10 cellular contexts compared by ENCODE assay signal in the genomic region with DNA sequence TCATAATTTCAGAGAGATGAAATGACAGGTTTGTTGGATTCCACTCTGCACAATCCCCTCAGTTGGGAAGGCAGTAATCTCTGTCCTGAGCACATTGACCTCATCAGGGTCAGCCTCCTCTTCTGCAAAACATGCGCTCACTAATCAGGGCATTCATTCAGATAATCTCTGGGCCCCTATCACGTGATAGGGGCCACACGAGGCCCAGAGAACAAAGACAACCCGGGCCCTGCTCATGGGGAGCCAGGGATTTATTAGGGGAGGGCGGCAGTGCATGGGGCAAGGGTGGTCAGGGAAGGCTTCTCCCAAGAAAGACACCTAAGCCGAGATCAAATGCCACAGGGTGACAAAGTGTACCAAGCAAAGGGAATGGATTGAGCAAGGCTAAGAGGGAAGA. TPM values are rescaled to one million over a fixed set of nuclear protein-coding genes. Genes with fewer than 3 reads are reported as not detected.
DNase-seq lines count a peak whose midpoint lies in the region; ATAC-seq and TF ChIP-seq lines count a peak whose summit lies in the region.
"Had no signal": no experiment of that assay in that cellular context is flagged by ENCODE, and none has a peak within 500 bp of the region (broad histone marks: within the 10 kb centered on the region; RNA-seq: fewer than 3 reads in every experiment).

No MANE protein-coding gene starts in this region.

- peak overlapping the region; percentile 96; the same call in 1 of the 2 replicates for H3K4me3 ChIP-seq in iPS-20b (ENCODE audit: low read length)

- CTCF ChIA-PET in activated CD4-positive, alpha-beta T cell treated with anti-CD3 and anti-CD28 coated beads for 36 hours (lab: Charles Lee) = interaction anchor here (0.7 to 1.0 kb wide), 3 partner anchors 15 to 74 kb away, joined by 3 to 4 read pairs (median 3); a partner anchor contains a TSS

- intact Hi-C loops in activated CD4-positive, alpha-beta T cell treated with anti-CD3 and anti-CD28 coated beads for 36 hours (cut with DNase I, micrococcal nuclease) = loop anchor here (2.0 to 5.0 kb wide), 5 partner anchors 56 to 879 kb away; a partner anchor contains a TSS

- peaks cover 7% of the 10 kb centered on the region for H3K4me1 ChIP-seq in iPS-20b (ENCODE audit: insufficient read depth, low read length)

- no peaks in the 10 kb centered on the region for H3K27me3 Mint-ChIP-seq in activated CD4-positive, alpha-beta T cell treated with anti-CD3 and anti-CD28 coated beads for 36 hours
- no peaks in the 10 kb centered on the region for H3K27me3 Mint-ChIP-seq in stimulated activated naive CD8-positive, alpha-beta T cell treated with anti-CD3 and anti-CD28 coated beads, Interleukin-15, amount 100 ng/mL, for 72 hours

- POLR2A ChIA-PET in activated CD4-positive, alpha-beta T cell treated with anti-CD3 and anti-CD28 coated beads for 36 hours (lab: Charles Lee) = interaction anchor here (1.0 to 3.3 kb wide), 4 partner anchors 16 to 320 kb away, joined by 4 to 19 read pairs (median 10); a partner anchor contains a TSS

- H3K27ac Mint-ChIP-seq in activated CD4-positive, alpha-beta T cell treated with anti-CD3 and anti-CD28 coated beads for 36 hours = peak overlapping the region; percentile 97
- peak overlapping the region; percentile 93 to 98 for H3K27ac Mint-ChIP-seq in activated naive CD4-positive, alpha-beta T cell treated with anti-CD3 and anti-CD28 coated beads, Interleukin-2, amount 50 U/mL, for 72 hours
- peak overlapping the region; percentile 86 to 96 for H3K27ac Mint-ChIP-seq in stimulated activated naive CD8-positive, alpha-beta T cell treated with anti-CD3 and anti-CD28 coated beads, Interleukin-15, amount 100 ng/mL, for 72 hours

- TF ChIP-seq CTCF in GM20000 (IDR thresholded peaks at IDR 0.05; ENCODE audit: extremely low read depth, missing control alignments) = no peak

- H3K9me3 Mint-ChIP-seq in activated CD4-positive, alpha-beta T cell treated with anti-CD3 and anti-CD28 coated beads for 36 hours (ENCODE audit: low read depth) = no peaks in the 10 kb centered on the region
- H3K9me3 Mint-ChIP-seq in activated naive CD4-positive, alpha-beta T cell treated with anti-CD3 and anti-CD28 coated beads, Interleukin-2, amount 50 U/mL, for 72 hours = no peaks in the 10 kb centered on the region
- no peaks in the 10 kb centered on the region for H3K9me3 Mint-ChIP-seq in stimulated activated naive CD8-positive, alpha-beta T cell treated with anti-CD3 and anti-CD28 coated beads, Interleukin-15, amount 100 ng/mL, for 72 hours

- no peaks in the 10 kb centered on the region for H3K27me3 ChIP-seq in iPS-20b (ENCODE audit: insufficient read depth, low read length)

- H3K9me3 ChIP-seq in iPS-20b (ENCODE audit: insufficient read depth, low read depth, low read length) = no peaks in the 10 kb centered on the region

- peaks cover 63% of the 10 kb centered on the region for H3K4me1 Mint-ChIP-seq in activated CD4-positive, alpha-beta T cell treated with anti-CD3 and anti-CD28 coated beads for 36 hours
- H3K4me1 Mint-ChIP-seq in stimulated activated naive CD8-positive, alpha-beta T cell treated with anti-CD3 and anti-CD28 coated beads, Interleukin-15, amount 100 ng/mL, for 72 hours = peaks cover 77% of the 10 kb centered on the region

- no peak for DNase-seq in activated CD4-positive, alpha-beta T cell treated with anti-CD3 and anti-CD28 coated beads for 36 hours
- DNase-seq in activated CD4-positive, alpha-beta T cell treated with anti-CD3 and anti-CD28 coated beads, Interleukin-2, amount 50 U/mL, for 4 hours = no peak
- no peak for DNase-seq in activated naive CD4-positive, alpha-beta T cell treated with anti-CD3 and anti-CD28 coated beads, Interleukin-2, amount 50 U/mL, for 72 hours (ENCODE audit: low spot score in 2 of 2)
- no peak for DNase-seq in stimulated activated naive CD8-positive, alpha-beta T cell treated with anti-CD3 and anti-CD28 coated beads, Interleukin-15, amount 100 ng/mL, for 72 hours
- DNase-seq in iPS-NIHi7 (ENCODE audit: extremely low spot score) = no peak
- no peak for DNase-seq in DMS53 treated with DMSO at 0.1 percent for 48 hours (lab: John Stamatoyannopoulos, UW; ENCODE audit: unreplicated experiment)
- DNase-seq in GM20000 (ENCODE audit: low spot score) = no peak
- DNase-seq: anterior cingulate cortex, HCEC 1CT had no signal

- H3K36me3 Mint-ChIP-seq in activated CD4-positive, alpha-beta T cell treated with anti-CD3 and anti-CD28 coated beads for 36 hours (ENCODE audit: low read depth) = peaks cover 51% of the 10 kb centered on the region
- H3K36me3 Mint-ChIP-seq in activated naive CD4-positive, alpha-beta T cell treated with anti-CD3 and anti-CD28 coated beads, Interleukin-2, amount 50 U/mL, for 72 hours = peaks cover 32 to 35% of the 10 kb centered on the region in 2 donors

- no peak overlapping the region for H3K9ac ChIP-seq in iPS-20b (ENCODE audit: low read depth, low read length)

- H3K27ac ChIP-seq in iPS-20b (ENCODE audit: low read length) = no peak overlapping the region

- peaks cover 8% of the 10 kb centered on the region; the same call in 1 of the 2 replicates for H3K36me3 ChIP-seq in iPS-20b (ENCODE audit: insufficient read depth, low read depth, low read length)

- ATAC-seq in activated CD4-positive, alpha-beta T cell treated with anti-CD3 and anti-CD28 coated beads for 36 hours = no peak
- no peak for ATAC-seq in activated naive CD4-positive, alpha-beta T cell treated with anti-CD3 and anti-CD28 coated beads, Interleukin-2, amount 50 U/mL, for 72 hours
- ATAC-seq in stimulated activated naive CD8-positive, alpha-beta T cell treated with anti-CD3 and anti-CD28 coated beads, Interleukin-15, amount 100 ng/mL, for 72 hours = no peak

- H3K4me3 Mint-ChIP-seq in activated CD4-positive, alpha-beta T cell treated with anti-CD3 and anti-CD28 coated beads for 36 hours = peak overlapping the region; percentile 97
- H3K4me3 Mint-ChIP-seq in stimulated activated naive CD8-positive, alpha-beta T cell treated with anti-CD3 and anti-CD28 coated beads, Interleukin-15, amount 100 ng/mL, for 72 hours = peak overlapping the region; percentile 88 to 94

RNA-seq across cellular contexts. Expression of a gene that starts 1.1 kb away (rescaled TPM):
- 1 to 10 TPM; 9.4 TPM for total RNA-seq in activated CD4-positive, alpha-beta T cell treated with anti-CD3 and anti-CD28 coated beads for 36 hours
- total RNA-seq in activated naive CD4-positive, alpha-beta T cell treated with anti-CD3 and anti-CD28 coated beads, Interleukin-2, amount 50 U/mL, for 72 hours = 10 to 100 TPM in 1 of 2 donors, 1 to 10 TPM in 1; 9.2 to 17.0 TPM

RNA-seq across cellular contexts. Expression of a gene that starts 1.6 kb away (rescaled TPM):
- total RNA-seq in activated CD4-positive, alpha-beta T cell treated with anti-CD3 and anti-CD28 coated beads for 36 hours = 100 to 1,000 TPM; 438 to 449 TPM
- total RNA-seq in activated naive CD4-positive, alpha-beta T cell treated with anti-CD3 and anti-CD28 coated beads, Interleukin-2, amount 50 U/mL, for 72 hours = 100 to 1,000 TPM; 412 to 421 TPM

RNA-seq across cellular contexts. Expression of a gene that starts 8.9 kb away (rescaled TPM):
- total RNA-seq in activated CD4-positive, alpha-beta T cell treated with anti-CD3 and anti-CD28 coated beads for 36 hours = 1 to 10 TPM; 3.6 to 4.1 TPM
- total RNA-seq in activated naive CD4-positive, alpha-beta T cell treated with anti-CD3 and anti-CD28 coated beads, Interleukin-2, amount 50 U/mL, for 72 hours = 1 to 10 TPM; 3.1 to 4.9 TPM

RNA-seq across cellular contexts. Expression of a gene that starts 15.8 kb away (rescaled TPM):
- 10 to 100 TPM in 1 of 2 experiments, 1 to 10 TPM in 1; 9.5 to 12.6 TPM for total RNA-seq in activated CD4-positive, alpha-beta T cell treated with anti-CD3 and anti-CD28 coated beads for 36 hours
- total RNA-seq in activated naive CD4-positive, alpha-beta T cell treated with anti-CD3 and anti-CD28 coated beads, Interleukin-2, amount 50 U/mL, for 72 hours = 10 to 100 TPM in 1 of 2 donors, 1 to 10 TPM in 1; 8.1 to 12.4 TPM

RNA-seq across cellular contexts. Expression of a gene that starts 55.2 kb away (rescaled TPM):
- total RNA-seq in activated CD4-positive, alpha-beta T cell treated with anti-CD3 and anti-CD28 coated beads for 36 hours = 100 to 1,000 TPM; 182 to 306 TPM
- total RNA-seq in activated naive CD4-positive, alpha-beta T cell treated with anti-CD3 and anti-CD28 coated beads, Interleukin-2, amount 50 U/mL, for 72 hours = 100 to 1,000 TPM; 180 to 264 TPM
